ENCODE assay signal across 12 cellular contexts in the genomic region with DNA sequence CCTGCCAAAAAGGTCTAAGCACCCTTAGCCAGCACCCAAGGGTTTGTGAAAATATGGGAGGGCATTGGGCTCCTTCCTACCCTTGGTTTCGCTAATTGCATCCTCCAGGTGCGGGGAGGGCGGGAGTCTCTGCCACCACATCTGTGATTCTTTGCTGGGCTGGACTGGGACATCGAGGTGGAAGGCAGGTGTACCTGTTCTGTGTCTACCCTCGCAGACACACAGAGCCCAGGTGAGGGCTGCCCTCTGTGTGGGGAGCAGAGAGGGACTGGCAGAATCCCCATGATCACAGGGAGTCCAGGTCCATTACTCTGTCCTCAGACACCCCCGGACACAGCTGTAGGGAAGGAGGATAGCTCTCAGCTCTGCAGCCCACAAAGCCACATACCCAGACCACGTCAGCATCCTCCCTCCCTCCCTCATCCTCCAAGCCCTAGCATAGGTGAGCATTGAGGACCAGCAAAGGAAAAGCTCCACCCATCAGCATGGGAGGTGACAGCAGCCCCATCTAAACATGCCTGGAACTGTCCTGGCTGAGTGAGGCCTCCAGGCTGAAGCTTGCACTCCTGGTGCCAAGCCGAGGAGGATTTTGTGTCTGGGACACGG. TPM values are rescaled to one million over a fixed set of nuclear protein-coding genes. Genes with fewer than 3 reads are reported as not detected.
DNase-seq lines count a peak whose midpoint lies in the region; ATAC-seq lines count a peak whose summit lies in the region.
"Had no signal": no experiment of that assay in that cellular context is flagged by ENCODE, and none has a peak within 500 bp of the region (broad histone marks: within the 10 kb centered on the region; RNA-seq: fewer than 3 reads in every experiment).

No MANE protein-coding gene starts in this region.

- peak overlapping the region in 1 of 7 experiments; percentile 8 for H3K4me3 ChIP-seq in skin epidermis
- H3K4me3 ChIP-seq: GM23338 had no signal

- peak; percentile 6 to 11 for DNase-seq in activated CD4-positive, alpha-beta T cell treated with anti-CD3 and anti-CD28 coated beads for 4 hours
- no peak for DNase-seq in activated CD4-positive, alpha-beta T cell treated with anti-CD3 and anti-CD28 coated beads, Interleukin-2, amount 50 U/mL, for 4 hours
- peak; percentile 22 to 39 for DNase-seq in activated CD4-positive, alpha-beta T cell treated with anti-CD3 and anti-CD28 coated beads, Interleukin-2, amount 50 U/mL, for 48 hours
- DNase-seq in stimulated activated CD4-positive, alpha-beta T cell treated with anti-CD3 and anti-CD28 coated beads, Interleukin-4, amount 100 ng/mL, for 24 hours: no peak
- DNase-seq in mesenteric fat pad (ENCODE audit: low spot score): no peak
- DNase-seq: activated gamma-delta T cell, DMS 273 treated with DMSO at 0.1 percent for 48 hours, NCI-H345 had no signal

- ATAC-seq in esophagus mucosa (peak; percentile 90), GM21381 (IDR thresholded peaks at IDR 0.05; ENCODE audit: unreplicated experiment) (no peak)
- ATAC-seq: GM23338 had no signal

- H3K27ac ChIP-seq in skin epidermis: peak overlapping the region in 18 of 21 experiments; percentile 6 to 77 (median 51)

RNA-seq across cellular contexts. Expression of gene PLB1, which starts 49.8 kb away (rescaled TPM):
- total RNA-seq in esophagus mucosa: 1.6 TPM
- 6.3 TPM for total RNA-seq in mesenteric fat pad

Comparison
In these comparisons a context has a peak if more than half of its experiments do, and no peak if none do; other contexts are left out.
1. DNase-seq: peak in activated CD4-positive, alpha-beta T cell treated with anti-CD3 and anti-CD28 coated beads for 4 hours (2 of 2) and activated CD4-positive, alpha-beta T cell treated with anti-CD3 and anti-CD28 coated beads, Interleukin-2, amount 50 U/mL, for 48 hours (2 of 2); none in activated CD4-positive, alpha-beta T cell treated with anti-CD3 and anti-CD28 coated beads, Interleukin-2, amount 50 U/mL, for 4 hours (0 of 2), stimulated activated CD4-positive, alpha-beta T cell treated with anti-CD3 and anti-CD28 coated beads, Interleukin-4, amount 100 ng/mL, for 24 hours (single experiment) and mesenteric fat pad (single experiment).